In the genomic region with DNA sequence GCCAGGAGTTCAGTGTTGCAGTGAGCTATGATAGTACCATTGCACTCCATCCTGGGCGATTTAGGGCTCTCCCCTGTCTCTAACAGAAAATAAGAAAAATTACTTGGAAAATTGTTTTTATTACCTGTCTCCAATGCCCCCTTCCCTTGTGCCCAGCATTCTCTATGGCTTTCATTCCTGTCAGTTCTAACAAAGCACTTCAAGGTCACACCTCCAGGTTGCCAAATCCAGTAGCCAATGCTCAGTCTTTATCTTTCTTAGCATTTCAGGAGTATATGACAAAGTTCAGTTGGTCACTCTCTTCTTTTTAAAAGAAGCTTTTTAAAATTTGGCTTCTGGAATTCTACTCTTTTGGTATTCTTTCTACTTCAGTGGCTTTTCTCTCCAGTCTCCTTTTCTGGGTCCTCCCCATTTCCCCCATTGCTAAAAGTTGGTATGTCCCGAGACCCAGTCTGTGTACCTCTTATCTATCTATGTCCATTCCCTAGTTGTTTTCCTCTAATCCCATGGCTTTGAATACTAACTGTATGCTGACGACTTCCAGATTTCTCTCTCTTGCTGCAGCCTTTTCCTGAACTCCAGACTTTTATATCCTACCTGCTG, we compare ENCODE assay signal across 16 cellular contexts.
A peak's percentile ranks its signal among the peaks of the same experiment; 100 is the strongest.
DNase-seq lines count a peak whose midpoint lies in the region; ATAC-seq and TF ChIP-seq lines count a peak whose summit lies in the region.
"Had no signal": no experiment of that assay in that cellular context is flagged by ENCODE, and none has a peak within 500 bp of the region (broad histone marks: within the 10 kb centered on the region; RNA-seq: fewer than 3 reads in every experiment).

No MANE protein-coding gene starts in this region.

- H4K20me1 ChIP-seq in HCT116 (ENCODE audit: insufficient read depth) (no peaks in the 10 kb centered on the region), PC-9 (ENCODE audit: insufficient read depth) (peaks cover 5% of the 10 kb centered on the region; the same call in 1 of the 2 replicates)

- TF ChIP-seq EP300 in sigmoid colon (IDR thresholded peaks at IDR 0.05), result no peak

- CTCF ChIA-PET in HCT116 (lab: Charles Lee), result no interaction called here
- CTCF ChIA-PET in PC-9 (lab: Charles Lee), result interaction anchor here (0.6 kb wide), 1 partner anchor 69 kb away, joined by 3 read pairs; no protein-coding TSS in a partner anchor

- no peak for TF ChIP-seq RAD21 in HCT116 (IDR thresholded peaks at IDR 0.05; ENCODE audit: low read depth)

- no peak for TF ChIP-seq POLR2A in HCT116 (IDR thresholded peaks at IDR 0.05; ENCODE audit: borderline replicate concordance, extremely low read depth, insufficient read depth, insufficient read length)
- no peak for TF ChIP-seq POLR2A in sigmoid colon (IDR thresholded peaks at IDR 0.05)

- BruUV-seq in HCT116 (replicated peaks; lab: Mats Ljungman, UMichigan) (no TSS peak), PC-9 (replicated peaks; lab: Mats Ljungman, UMichigan) (no TSS peak)

- H3F3A ChIP-seq in PC-9 (ENCODE audit: insufficient read depth, low read depth), result peaks cover 11% of the 10 kb centered on the region

- H3K79me2 ChIP-seq in HCT116 (ENCODE audit: insufficient read depth, low read length) (peaks cover 55% of the 10 kb centered on the region), PC-9 (ENCODE audit: low read depth) (peaks cover 83% of the 10 kb centered on the region)

- WGBS in sigmoid colon, 2 donors, result 80 to 95% methylated on average over 3 of the region's 3 CpGs

- H2AFZ ChIP-seq in HCT116 (ENCODE audit: low read depth, low read length, poor library complexity, severe bottlenecking) (no peak overlapping the region), PC-9 (no peak overlapping the region)

- ATAC-seq in HCT116, result no peak
- no peak for ATAC-seq in GM18909 (IDR thresholded peaks at IDR 0.05; ENCODE audit: poor library complexity, unreplicated experiment)
- ATAC-seq in GM18873 (IDR thresholded peaks at IDR 0.05; ENCODE audit: low FRiP score, unreplicated experiment), result no peak
- no peak for ATAC-seq in GM21619 (IDR thresholded peaks at IDR 0.05; ENCODE audit: unreplicated experiment)

- H3K9ac ChIP-seq in HCT116 (ENCODE audit: low read length), result no peak overlapping the region
- H3K9ac ChIP-seq: BLaER1 had no signal

- TF ChIP-seq CTCF in HCT116 (IDR thresholded peaks at IDR 0.05 in 2 of 3, conservative IDR thresholded peaks at IDR 0.05 in 1 of 3; ENCODE audit: borderline replicate concordance in 1 of 3, insufficient read depth in 1 of 3, low read depth in 2 of 3, low read length in 2 of 3) (no peak), PC-9 (conservative IDR thresholded peaks at IDR 0.05) (no peak), fibroblast of villous mesenchyme (IDR thresholded peaks at IDR 0.05; ENCODE audit: insufficient read depth, low read depth, low read length) (no peak), sigmoid colon (IDR thresholded peaks at IDR 0.05) (no peak)

- no peaks in the 10 kb centered on the region for H3K27me3 ChIP-seq in HCT116 (ENCODE audit: insufficient read depth, low read length)
- H3K27me3 ChIP-seq in PC-9 (ENCODE audit: insufficient read depth, low read depth), result no peaks in the 10 kb centered on the region
- no peaks in the 10 kb centered on the region for H3K27me3 ChIP-seq in sigmoid colon
- H3K27me3 ChIP-seq: BLaER1, SJCRH30 had no signal

- H3K9me3 ChIP-seq in HCT116 (ENCODE audit: control insufficient read depth in 1 of 2, insufficient read depth in 1 of 2, low read depth in 1 of 2, low read length in 2 of 2) (no peaks in the 10 kb centered on the region), PC-9 (ENCODE audit: insufficient read depth, low read depth) (no peaks in the 10 kb centered on the region), sigmoid colon (no peaks in the 10 kb centered on the region)
- H3K9me3 ChIP-seq: BLaER1, SJCRH30 had no signal

- RAD21 ChIA-PET in HCT116 (lab: Charles Lee; ENCODE audit: low non-redundant PET in 1 of 2, low total read pairs in 2 of 2, uncharacterized antibody in 2 of 2, unreplicated experiment in 2 of 2), result no interaction called here

- POLR2A ChIA-PET in HCT116 (lab: Charles Lee) (no interaction called here), PC-9 (lab: Charles Lee; ENCODE audit: unreplicated experiment) (interaction anchor here (0.6 kb wide), 3 partner anchors 91 to 411 kb away, joined by 3 to 4 read pairs (median 4); no protein-coding TSS in a partner anchor)

- H3K4me1 ChIP-seq in HCT116 (ENCODE audit: control insufficient read depth in 1 of 2, insufficient read depth in 2 of 2, low read length in 2 of 2), result peaks cover 24 to 42% of the 10 kb centered on the region in 2 experiments
- peaks cover 35% of the 10 kb centered on the region for H3K4me1 ChIP-seq in PC-9 (replicated peaks; ENCODE audit: insufficient read depth)
- peaks cover 0 to 95% (median 89%) of the 10 kb centered on the region in 4 donors for H3K4me1 ChIP-seq in sigmoid colon

- H3K4me3 ChIP-seq in HCT116 (replicated peaks in 1 of 2; ENCODE audit: low read depth in 1 of 2, low read length in 2 of 2), result no peak overlapping the region
- H3K4me3 ChIP-seq in PC-9, result no peak overlapping the region
- no peak overlapping the region for H3K4me3 ChIP-seq in fibroblast of villous mesenchyme (ENCODE audit: low read depth, low read length)
- no peak overlapping the region for H3K4me3 ChIP-seq in sigmoid colon
- H3K4me3 ChIP-seq: BLaER1, SJCRH30 had no signal

- intact Hi-C loops in HCT116 (cut with micrococcal nuclease), result loop anchor here (10.0 kb wide), 1 partner anchor 128 kb away; no protein-coding TSS in a partner anchor
- intact Hi-C loops in PC-9 (cut with micrococcal nuclease; ENCODE audit: unreplicated experiment), result loop anchor here (10.0 kb wide), 2 partner anchors 128 to 198 kb away; no protein-coding TSS in a partner anchor
- intact Hi-C loops in sigmoid colon (cut with DNase I), result loop anchor here (5.0 kb wide), 1 partner anchor 44 kb away; no protein-coding TSS in a partner anchor

- no peaks in the 10 kb centered on the region for H3K36me3 ChIP-seq in HCT116 (ENCODE audit: control insufficient read depth in 1 of 2, insufficient read depth in 2 of 2, low read length in 2 of 2)
- no peaks in the 10 kb centered on the region for H3K36me3 ChIP-seq in PC-9 (ENCODE audit: low read depth)
- no peaks in the 10 kb centered on the region for H3K36me3 ChIP-seq in sigmoid colon
- H3K36me3 ChIP-seq: SJCRH30 had no signal

- peak overlapping the region; percentile 50 for H3K4me2 ChIP-seq in HCT116 (ENCODE audit: low read length)
- H3K4me2 ChIP-seq in PC-9, result peak overlapping the region; percentile 17; the same call in 1 of the 2 replicates
- H3K4me2 ChIP-seq: BLaER1 had no signal

- H3K9me2 ChIP-seq in HCT116 (ENCODE audit: insufficient read depth) (no peaks in the 10 kb centered on the region), PC-9 (ENCODE audit: insufficient read depth) (no peaks in the 10 kb centered on the region)

- no peak overlapping the region for H3K27ac ChIP-seq in HCT116 (ENCODE audit: low read depth, low read length)
- H3K27ac ChIP-seq in PC-9, result no peak overlapping the region
- peak overlapping the region in 3 of 4 donors; percentile 0 to 84 (median 83) for H3K27ac ChIP-seq in sigmoid colon
- H3K27ac ChIP-seq: BLaER1, SJCRH30 had no signal

- DNase-seq in HCT116 (ENCODE audit: low read depth, low spot score) (no peak), PC-9 (no peak), fibroblast of villous mesenchyme (ENCODE audit: low read depth) (peak; percentile 61), sigmoid colon (no peak), LoVo (ENCODE audit: low spot score) (no peak)
- DNase-seq: DMS 273 treated with DMSO at 0.1 percent for 48 hours, Kasumi-1, NCI-H1417, NCI-H2029, NCI-H510A treated with DMSO at 0.1 percent for 48 hours, RPMI8226 had no signal

TF ChIP-seq in HCT116, 20 proteins besides CTCF, POLR2A, EP300 and RAD21:
- TF ChIP-seq JUND (IDR thresholded peaks at IDR 0.05) (no peak), TCF7L2 (IDR thresholded peaks at IDR 0.05; ENCODE audit: borderline replicate concordance, extremely low read depth, insufficient read depth, insufficient read length) (no peak), CBX3 (IDR thresholded peaks at IDR 0.05; ENCODE audit: low read depth) (no peak), EZH2phosphoT487 (IDR thresholded peaks at IDR 0.05; ENCODE audit: borderline replicate concordance) (no peak)

Comparison
In these comparisons a context has a peak if more than half of its experiments do, and no peak if none do; other contexts are left out.
1. H3K27ac ChIP-seq: peak in sigmoid colon (3 of 4); none in HCT116 (single experiment) and PC-9 (single experiment).